37 cellular contexts compared by ENCODE assay signal in genomic region chr1:220741349-220741748, GRCh38. TPM values are rescaled to one million over a fixed set of nuclear protein-coding genes. Genes with fewer than 3 reads are reported as not detected.
"Had no signal": no experiment of that assay in that cellular context is flagged by ENCODE, and none has a peak within 500 bp of the region (broad histone marks: within the 10 kb centered on the region; RNA-seq: fewer than 3 reads in every experiment).

No MANE protein-coding gene starts in this region.

- H3K9me3 ChIP-seq: adrenal gland, ascending aorta, body of pancreas, breast epithelium had no signal

- H3K27me3 ChIP-seq: adrenal gland, ascending aorta, body of pancreas, brain microvascular endothelial cell, breast epithelium, cardiac muscle cell had no signal

- H3K4me3 ChIP-seq: adrenal gland, ascending aorta, body of pancreas, breast epithelium, cardiac muscle cell had no signal

- FAIRE-seq: astrocyte, bronchial epithelial cell had no signal

- H3K27ac ChIP-seq: adrenal gland, ascending aorta, body of pancreas, brain microvascular endothelial cell, breast epithelium, cardiac muscle cell had no signal

- H3K36me3 ChIP-seq: adrenal gland, ascending aorta, brain microvascular endothelial cell, breast epithelium, cardiac muscle cell had no signal

- H3K4me1 ChIP-seq: adrenal gland, ascending aorta, body of pancreas, breast epithelium had no signal

- DNase-seq: activated effector memory CD4-positive, alpha-beta T cell treated with anti-CD3 and anti-CD28 coated beads, Interleukin-2, amount 50 U/mL, for 16 hours; activated effector memory CD4-positive, alpha-beta T cell treated with Interleukin-2 at 50 U/mL for 16 hours; activated gamma-delta T cell; activated gamma-delta T cell treated with Interleukin-2 at 50 U/mL for 16 hours; activated naive CD4-positive, alpha-beta T cell; activated naive CD4-positive, alpha-beta T cell treated with anti-CD3 and anti-CD28 coated beads for 36 hours; activated naive CD4-positive, alpha-beta T cell treated with anti-CD3 and anti-CD28 coated beads, Interleukin-2, amount 10 ng/mL, durations not matched to agents 7 days and 5 days; activated naive CD4-positive, alpha-beta T cell treated with anti-CD3 and anti-CD28 coated beads, Interleukin-2, amount 50 U/mL, for 16 hours; activated naive CD4-positive, alpha-beta T cell treated with Interleukin-2 at 50 U/mL for 16 hours; activated naive CD8-positive, alpha-beta T cell treated with anti-CD3 and anti-CD28 coated beads for 36 hours; activated naive CD8-positive, alpha-beta T cell treated with anti-CD3 and anti-CD28 coated beads, Interleukin-2, amount 10 ng/mL, durations not matched to agents 7 days and 5 days; activated naive CD8-positive, alpha-beta T cell treated with anti-CD3 and anti-CD28 coated beads, Interleukin-2, amount 50 U/mL, for 24 hours; activated T-cell treated with anti-CD3 and anti-CD28 coated beads for 4 hours; activated T-cell treated with anti-CD3 and anti-CD28 coated beads, Interleukin-2, amount 50 U/mL, for 1 hour; activated T-cell treated with anti-CD3 and anti-CD28 coated beads, Interleukin-2, amount 50 U/mL, for 24 hours; activated T-cell treated with anti-CD3 and anti-CD28 coated beads, Interleukin-2, amount 50 U/mL, for 4 hours; activated T-cell treated with anti-CD3 and anti-CD28 coated beads, Interleukin-2, amount 50 U/mL, for 48 hours; activated T-cell treated with anti-CD3 and anti-CD28 coated beads, Interleukin-2, amount 50 U/mL, for 72 hours; adrenal gland; amniotic stem cell; amygdala; anterior cingulate cortex; aorta; body of pancreas; brain microvascular endothelial cell; caudate nucleus; central memory CD4-positive, alpha-beta T cell; cerebellar nuclear complex had no signal

- ATAC-seq: activated naive CD4-positive, alpha-beta T cell treated with anti-CD3 and anti-CD28 coated beads, Interleukin-2, amount 50 U/mL, for 72 hours; activated naive CD8-positive, alpha-beta T cell treated with anti-CD3 and anti-CD28 coated beads, Interleukin-2, amount 50 U/mL, for 24 hours; activated T-cell treated with anti-CD3 and anti-CD28 coated beads, Interleukin-2, amount 50 U/mL, for 4 hours; activated T-cell treated with anti-CD3 and anti-CD28 coated beads, Interleukin-2, amount 50 U/mL, for 72 hours; activated T-helper 17 cell treated with anti-CD3 and anti-CD28 coated beads, Interleukin-2, amount 50 U/mL, for 72 hours; body of pancreas had no signal

RNA-seq across cellular contexts. Expression of gene MTARC2, which starts 6.8 kb away (rescaled TPM):
- total RNA-seq: activated naive CD4-positive, alpha-beta T cell treated with anti-CD3 and anti-CD28 coated beads for 36 hours; activated naive CD4-positive, alpha-beta T cell treated with anti-CD3 and anti-CD28 coated beads, Interleukin-2, amount 50 U/mL, for 72 hours; activated naive CD8-positive, alpha-beta T cell treated with anti-CD3 and anti-CD28 coated beads for 36 hours; activated naive CD8-positive, alpha-beta T cell treated with anti-CD3 and anti-CD28 coated beads, Interleukin-2, amount 10 ng/mL, durations not matched to agents 7 days and 5 days; activated T-cell treated with anti-CD3 and anti-CD28 coated beads, Interleukin-2, amount 50 U/mL, for 72 hours; activated T-helper 1 cell treated with anti-CD3 and anti-CD28 coated beads, Interleukin-12 subunit alpha, Interleukin-12 subunit beta, Interleukin-2, Interleukin-4 antibody, amounts not matched to agents 30 ng/mL and 10 ng/mL and 1 ng/mL, durations not matched to agents 14 hours and 24 hours and 36 hours; activated T-helper 17 cell treated with anti-CD3 and anti-CD28 coated beads, Interleukin-2, amount 50 U/mL, for 72 hours; activated T-helper 2 cell treated with anti-CD3 and anti-CD28 coated beads, Interferon-gamma antibody, Interleukin-2, Interleukin-4, amounts not matched to agents 10 μg/mL and 5 μg/mL and 100 μg/mL, durations not matched to agents 14 hours and 24 hours and 36 hours had no signal

RNA-seq across cellular contexts. Expression of gene MTARC1, which starts 45.4 kb away (rescaled TPM):
- total RNA-seq: activated naive CD4-positive, alpha-beta T cell treated with anti-CD3 and anti-CD28 coated beads for 36 hours; activated naive CD4-positive, alpha-beta T cell treated with anti-CD3 and anti-CD28 coated beads, Interleukin-2, amount 50 U/mL, for 72 hours; activated naive CD8-positive, alpha-beta T cell treated with anti-CD3 and anti-CD28 coated beads, Interleukin-2, amount 10 ng/mL, durations not matched to agents 7 days and 5 days; activated T-cell treated with anti-CD3 and anti-CD28 coated beads, Interleukin-2, amount 50 U/mL, for 72 hours; activated T-helper 1 cell treated with anti-CD3 and anti-CD28 coated beads, Interleukin-12 subunit alpha, Interleukin-12 subunit beta, Interleukin-2, Interleukin-4 antibody, amounts not matched to agents 30 ng/mL and 10 ng/mL and 1 ng/mL, durations not matched to agents 14 hours and 24 hours and 36 hours; activated T-helper 2 cell treated with anti-CD3 and anti-CD28 coated beads, Interferon-gamma antibody, Interleukin-2, Interleukin-4, amounts not matched to agents 10 μg/mL and 5 μg/mL and 100 μg/mL, durations not matched to agents 14 hours and 24 hours and 36 hours had no signal
